9 cellular contexts compared by ENCODE assay signal in the genomic region with DNA sequence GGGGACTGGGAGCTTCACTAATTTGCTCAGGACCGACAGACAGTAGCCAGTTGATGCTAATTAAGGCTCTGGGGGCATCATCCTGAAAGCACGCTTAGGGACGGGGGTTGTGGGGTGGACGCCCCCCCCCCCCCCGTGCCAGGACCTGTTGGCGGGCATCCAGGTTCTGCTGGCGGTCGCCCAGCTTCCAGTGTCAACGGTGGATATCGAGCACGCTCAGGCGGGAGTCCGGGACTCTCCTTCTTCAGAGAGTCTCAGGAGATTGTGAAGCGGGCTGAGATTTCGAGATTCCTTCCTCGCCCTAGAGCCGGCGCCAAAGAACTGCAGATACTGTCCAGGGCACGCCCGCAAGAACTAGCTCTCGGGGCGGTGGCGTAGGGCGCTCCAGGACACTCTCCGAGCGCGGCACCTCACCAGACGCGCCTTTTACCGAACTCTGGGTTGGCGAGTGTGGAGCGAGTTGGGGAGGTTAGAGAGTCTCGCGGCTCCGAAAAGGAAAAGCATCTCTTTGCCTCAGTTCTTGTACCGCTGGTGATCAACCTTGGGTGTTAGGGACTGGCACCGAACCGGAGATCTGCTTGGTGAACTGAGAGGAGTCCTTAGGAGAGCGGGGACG. TPM values are rescaled to one million over a fixed set of nuclear protein-coding genes. Genes with fewer than 3 reads are reported as not detected.
DNase-seq lines count a peak whose midpoint lies in the region; ATAC-seq and TF ChIP-seq lines count a peak whose summit lies in the region.
"Had no signal": no experiment of that assay in that cellular context is flagged by ENCODE, and none has a peak within 500 bp of the region (broad histone marks: within the 10 kb centered on the region; RNA-seq: fewer than 3 reads in every experiment).

No MANE protein-coding gene starts in this region.

- TF ChIP-seq CTCF in Panc1 (IDR thresholded peaks at IDR 0.05) (no peak; the same call in 1 of the 2 replicates), hepatocyte (IDR thresholded peaks at IDR 0.05; ENCODE audit: poor library complexity) (no peak), smooth muscle cell (IDR thresholded peaks at IDR 0.05; ENCODE audit: borderline replicate concordance, insufficient read depth, poor library complexity, severe bottlenecking) (no peak)

- intact Hi-C loops in Panc1 (cut with micrococcal nuclease; ENCODE audit: unreplicated experiment) = no loop called here

- no peaks in the 10 kb centered on the region for H3K36me3 ChIP-seq in Panc1 (ENCODE audit: control insufficient read depth, insufficient read depth, low read length)
- no peaks in the 10 kb centered on the region for H3K36me3 ChIP-seq in hepatocyte (replicated peaks; ENCODE audit: insufficient read depth, low read depth)
- no peaks in the 10 kb centered on the region for H3K36me3 ChIP-seq in smooth muscle cell (ENCODE audit: low read depth)

- H3K4me2 ChIP-seq in hepatocyte (peak overlapping the region; percentile 86), smooth muscle cell (peak overlapping the region; percentile 83)

- peaks cover 19% of the 10 kb centered on the region for H3K27me3 ChIP-seq in Panc1 (ENCODE audit: control insufficient read depth, insufficient read depth, low read length)
- H3K27me3 ChIP-seq in hepatocyte = peaks cover 98% of the 10 kb centered on the region
- H3K27me3 ChIP-seq in smooth muscle cell (ENCODE audit: low read depth) = peaks cover 64% of the 10 kb centered on the region

- in situ Hi-C loops in Panc1 (cut with HindIII; ENCODE audit: low pct_unique_long_range_greater_than_20kb, low sequenced_read_pairs) = no loop called here

- no peaks in the 10 kb centered on the region for H3K9me2 ChIP-seq in hepatocyte (replicated peaks; ENCODE audit: insufficient read depth)

- peak; percentile 35 for DNase-seq in activated CD4-positive, alpha-beta T cell treated with anti-CD3 and anti-CD28 coated beads for 48 hours
- DNase-seq in activated CD4-positive, alpha-beta T cell treated with anti-CD3 and anti-CD28 coated beads for 4 hours = no peak
- no peak for DNase-seq in Panc1 (ENCODE audit: low read depth, low spot score)
- DNase-seq in hepatocyte (ENCODE audit: low spot score) = no peak
- DNase-seq in smooth muscle cell (lab: John Stamatoyannopoulos, UW; ENCODE audit: unreplicated experiment) = no peak
- DNase-seq in NCI-H2171 (lab: John Stamatoyannopoulos, UW) = no peak
- no peak for DNase-seq in foreskin melanocyte
- DNase-seq in EL = no peak
- DNase-seq: HFFc6 had no signal

- POLR2A ChIA-PET in Panc1 (lab: Charles Lee) = no interaction called here

- H4K20me1 ChIP-seq in hepatocyte (ENCODE audit: insufficient read depth, poor library complexity, severe bottlenecking) (no peaks in the 10 kb centered on the region), smooth muscle cell (ENCODE audit: low read depth) (no peaks in the 10 kb centered on the region)

- no peaks in the 10 kb centered on the region for H3K4me1 ChIP-seq in Panc1 (ENCODE audit: control insufficient read depth, insufficient read depth, low read length)
- H3K4me1 ChIP-seq in hepatocyte (ENCODE audit: insufficient read depth) = peaks cover 11% of the 10 kb centered on the region
- peaks cover 36% of the 10 kb centered on the region for H3K4me1 ChIP-seq in smooth muscle cell (ENCODE audit: low read depth)

- no peaks in the 10 kb centered on the region for H3F3A ChIP-seq in smooth muscle cell (ENCODE audit: low read depth)

- H3K27ac ChIP-seq in Panc1 (ENCODE audit: low read length) = no peak overlapping the region
- H3K27ac ChIP-seq in hepatocyte = no peak overlapping the region
- no peak overlapping the region for H3K27ac ChIP-seq in smooth muscle cell (ENCODE audit: low read depth)

- 1% methylated on average over 38 of the region's 40 CpGs for WGBS in hepatocyte (ENCODE audit: low lambda C conversion rate, missing lambda C conversion rate)
- WGBS in smooth muscle cell (ENCODE audit: low lambda C conversion rate) = 7% methylated on average over 39 of the region's 40 CpGs

- CTCF ChIA-PET in Panc1 (lab: Charles Lee) = interaction anchor here (0.6 to 1.9 kb wide), 5 partner anchors 71 to 1202 kb away, joined by 4 to 17 read pairs (median 5); no protein-coding TSS in a partner anchor

- no peak overlapping the region for H3K4me3 ChIP-seq in Panc1 (ENCODE audit: low read depth in 2 of 2, low read length in 2 of 2)
- no peak overlapping the region for H3K4me3 ChIP-seq in hepatocyte
- no peak overlapping the region for H3K4me3 ChIP-seq in smooth muscle cell

- H3K9me3 ChIP-seq in Panc1 (ENCODE audit: control insufficient read depth, insufficient read depth, low read depth, low read length) (no peaks in the 10 kb centered on the region), hepatocyte (ENCODE audit: low read depth) (no peaks in the 10 kb centered on the region), smooth muscle cell (replicated peaks; ENCODE audit: low read depth) (no peaks in the 10 kb centered on the region)

- H3K9ac ChIP-seq in smooth muscle cell (ENCODE audit: low read depth) = no peak overlapping the region

- ATAC-seq in Panc1 = peak; percentile 64

- no TSS peak for BruUV-seq in Panc1 (replicated peaks; lab: Mats Ljungman, UMichigan)

- H2AFZ ChIP-seq in hepatocyte (no peak overlapping the region), smooth muscle cell (ENCODE audit: low read depth) (no peak overlapping the region)

- no peaks in the 10 kb centered on the region for H3K79me2 ChIP-seq in hepatocyte
- H3K79me2 ChIP-seq in smooth muscle cell (ENCODE audit: low read depth) = no peaks in the 10 kb centered on the region

RNA-seq across cellular contexts. Expression of a gene that starts 5.6 kb away (rescaled TPM):
- total RNA-seq in Panc1 (2021; ENCODE audit: unreplicated experiment) (not detected), hepatocyte (not detected in 2 replicates), smooth muscle cell (not detected in 2 replicates)
- not detected for polyA plus RNA-seq in Panc1 (2012; ENCODE audit: insufficient read length)
- polyA plus RNA-seq in hepatocyte (not detected in 2 replicates), smooth muscle cell (0.21 TPM in 1 of 2 replicates, not detected in the other)
- total RNA-seq: HFFc6 had no signal

RNA-seq across cellular contexts. Expression of a gene that starts 47.7 kb away (rescaled TPM):
- total RNA-seq in Panc1 (2021; ENCODE audit: unreplicated experiment) (not detected), hepatocyte (2.6 TPM in 1 of 2 replicates, not detected in the other), smooth muscle cell (not detected in 2 replicates)
- polyA plus RNA-seq in Panc1 (2012; ENCODE audit: insufficient read length) = not detected
- polyA plus RNA-seq in hepatocyte (0.71 and 2.2 TPM in 2 replicates), smooth muscle cell (1.0 and 1.4 TPM in 2 replicates)
- total RNA-seq: HFFc6 had no signal

RNA-seq across cellular contexts. Expression of a gene that starts 50.8 kb away (rescaled TPM):
- total RNA-seq in Panc1 (2021; ENCODE audit: unreplicated experiment) (not detected), hepatocyte (not detected in 2 replicates), smooth muscle cell (not detected in 2 replicates)
- not detected for polyA plus RNA-seq in Panc1 (2012; ENCODE audit: insufficient read length)
- polyA plus RNA-seq in hepatocyte (not detected in 2 replicates), smooth muscle cell (not detected in 2 replicates)
- total RNA-seq: HFFc6 had no signal
